ENCODE assay signal across 28 cellular contexts in the genomic region with DNA sequence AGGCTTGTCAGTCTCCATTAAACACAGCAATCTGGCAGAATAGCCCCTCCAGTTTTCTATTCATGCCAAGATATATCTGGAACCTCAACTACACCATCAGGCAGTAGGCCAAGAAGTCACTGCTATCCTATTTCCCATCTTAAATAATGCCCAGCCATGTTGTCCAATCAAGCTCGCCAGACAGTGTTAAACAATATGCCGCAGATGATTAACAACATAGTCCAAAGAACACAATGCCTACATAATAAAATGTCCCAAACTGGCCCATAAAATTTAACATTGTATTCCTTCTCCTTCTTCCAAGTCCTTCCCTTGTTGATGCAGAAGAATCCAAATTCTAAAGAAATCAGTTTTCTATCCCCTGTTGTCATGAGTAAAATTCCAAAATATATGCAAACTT.
"Had no signal": no experiment of that assay in that cellular context is flagged by ENCODE, and none has a peak within 500 bp of the region (broad histone marks: within the 10 kb centered on the region; RNA-seq: fewer than 3 reads in every experiment).

No MANE protein-coding gene starts in this region.

- H3K27ac Mint-ChIP-seq: stimulated activated effector memory CD8-positive, alpha-beta T cell treated with anti-CD3 and anti-CD28 coated beads, Interleukin-12 subunit alpha, Interleukin-12 subunit beta, amount 100 ng/mL, for 72 hours; stimulated activated memory B cell treated with anti-CD40 and anti-IgM and Interleukin-4, amounts not matched to agents 10 μg/mL and 1 μg/mL and 100 μg/mL, for 72 hours; stimulated activated naive B cell treated with anti-CD40 and anti-IgM and Interleukin-4, amounts not matched to agents 10 μg/mL and 1 μg/mL and 100 μg/mL, for 72 hours; stimulated activated naive CD8-positive, alpha-beta T cell treated with anti-CD3 and anti-CD28 coated beads, Interleukin-15, amount 100 ng/mL, for 72 hours; stimulated activated naive CD8-positive, alpha-beta T cell treated with anti-CD3 and anti-CD28 coated beads, Interleukin-15, Interleukin-2, amounts not matched to agents 100 ng/mL and 50 ng/mL, for 24 hours; type B pancreatic cell had no signal

- H3K27ac ChIP-seq: stomach, suprapubic skin, testis, thoracic aorta, thyroid gland, tibial artery, tibial nerve, transverse colon, upper lobe of left lung, upper lobe of right lung, uterus, vagina had no signal

- DNase-seq: stimulated activated CD4-positive, alpha-beta T cell treated with anti-CD3 and anti-CD28 coated beads, Interleukin-2, amount 100 ng/mL, for 48 hours; stimulated activated CD4-positive, alpha-beta T cell treated with anti-CD3 and anti-CD28 coated beads, Interleukin-4, amount 100 ng/mL, for 1 hour; stimulated activated CD4-positive, alpha-beta T cell treated with anti-CD3 and anti-CD28 coated beads, Interleukin-4, amount 100 ng/mL, for 24 hours; stimulated activated CD4-positive, alpha-beta T cell treated with anti-CD3 and anti-CD28 coated beads, Interleukin-4, amount 100 ng/mL, for 4 hours; stimulated activated CD8-positive, alpha-beta memory T cell treated with anti-CD3 and anti-CD28 coated beads, Interleukin-4, amount 100 ng/mL, for 48 hours; stimulated activated naive B cell treated with anti-CD40 and anti-IgM and Interleukin-4, amounts not matched to agents 10 μg/mL and 1 μg/mL and 100 μg/mL, for 72 hours; stimulated activated naive CD4-positive, alpha-beta T cell; stimulated activated naive CD4-positive, alpha-beta T cell treated with Interleukin-2 at 50 U/mL for 16 hours; stimulated activated naive CD8-positive, alpha-beta T cell treated with anti-CD3 and anti-CD28 coated beads, Interleukin-15, amount 100 ng/mL, for 72 hours; stimulated activated naive CD8-positive, alpha-beta T cell treated with anti-CD3 and anti-CD28 coated beads, Interleukin-15, Interleukin-2, amounts not matched to agents 100 U/mL and 50 U/mL, for 24 hours; stomach; substantia nigra; testis; thyroid gland; tibial artery; transverse colon; trophoblast cell; upper lobe of left lung; upper lobe of right lung; uterus had no signal

- H3K4me3 ChIP-seq: stomach, suprapubic skin, testis, thoracic aorta, thyroid gland, tibial artery, tibial nerve, transverse colon, upper lobe of left lung, upper lobe of right lung, uterus, vagina had no signal

- H3K4me1 ChIP-seq: stomach, suprapubic skin, thyroid gland, tibial artery, tibial nerve, transverse colon, upper lobe of left lung, upper lobe of right lung, uterus, vagina had no signal

- H3K36me3 ChIP-seq: stomach, suprapubic skin, thoracic aorta, thyroid gland, tibial artery, tibial nerve, transverse colon, upper lobe of left lung, upper lobe of right lung, uterus, vagina had no signal

- H3K4me3 Mint-ChIP-seq: stimulated activated effector memory CD8-positive, alpha-beta T cell treated with anti-CD3 and anti-CD28 coated beads, Interleukin-12 subunit alpha, Interleukin-12 subunit beta, amount 100 ng/mL, for 72 hours; stimulated activated memory B cell treated with anti-CD40 and anti-IgM and Interleukin-4, amounts not matched to agents 10 μg/mL and 1 μg/mL and 100 μg/mL, for 72 hours; stimulated activated naive B cell treated with anti-CD40 and anti-IgM and Interleukin-4, amounts not matched to agents 10 μg/mL and 1 μg/mL and 100 μg/mL, for 72 hours; stimulated activated naive CD8-positive, alpha-beta T cell treated with anti-CD3 and anti-CD28 coated beads, Interleukin-15, amount 100 ng/mL, for 72 hours; stimulated activated naive CD8-positive, alpha-beta T cell treated with anti-CD3 and anti-CD28 coated beads, Interleukin-15, Interleukin-2, amounts not matched to agents 100 ng/mL and 50 ng/mL, for 24 hours; type B pancreatic cell had no signal

- H3K4me1 Mint-ChIP-seq: stimulated activated effector memory CD8-positive, alpha-beta T cell treated with anti-CD3 and anti-CD28 coated beads, Interleukin-12 subunit alpha, Interleukin-12 subunit beta, amount 100 ng/mL, for 72 hours; stimulated activated memory B cell treated with anti-CD40 and anti-IgM and Interleukin-4, amounts not matched to agents 10 μg/mL and 1 μg/mL and 100 μg/mL, for 72 hours; stimulated activated naive B cell treated with anti-CD40 and anti-IgM and Interleukin-4, amounts not matched to agents 10 μg/mL and 1 μg/mL and 100 μg/mL, for 72 hours; stimulated activated naive CD8-positive, alpha-beta T cell treated with anti-CD3 and anti-CD28 coated beads, Interleukin-15, amount 100 ng/mL, for 72 hours had no signal

- H3K27me3 Mint-ChIP-seq: stimulated activated naive B cell treated with anti-CD40 and anti-IgM and Interleukin-4, amounts not matched to agents 10 μg/mL and 1 μg/mL and 100 μg/mL, for 72 hours; stimulated activated naive CD8-positive, alpha-beta T cell treated with anti-CD3 and anti-CD28 coated beads, Interleukin-15, amount 100 ng/mL, for 72 hours; stimulated activated naive CD8-positive, alpha-beta T cell treated with anti-CD3 and anti-CD28 coated beads, Interleukin-15, Interleukin-2, amounts not matched to agents 100 ng/mL and 50 ng/mL, for 24 hours had no signal

- H3K9me3 ChIP-seq: suprapubic skin, testis, thyroid gland, tibial artery, transverse colon, upper lobe of left lung, upper lobe of right lung, uterus, vagina had no signal

- ATAC-seq: stimulated activated effector memory CD8-positive, alpha-beta T cell treated with anti-CD3 and anti-CD28 coated beads, Interleukin-12 subunit alpha, Interleukin-12 subunit beta, amount 100 ng/mL, for 72 hours; stimulated activated memory B cell treated with anti-CD40 and anti-IgM and Interleukin-4, amounts not matched to agents 10 μg/mL and 1 μg/mL and 100 μg/mL, for 72 hours; stimulated activated naive B cell treated with anti-CD40 and anti-IgM and Interleukin-4, amounts not matched to agents 10 μg/mL and 1 μg/mL and 100 μg/mL, for 72 hours; stimulated activated naive CD8-positive, alpha-beta T cell treated with anti-CD3 and anti-CD28 coated beads, Interleukin-15, amount 100 ng/mL, for 72 hours; stimulated activated naive CD8-positive, alpha-beta T cell treated with anti-CD3 and anti-CD28 coated beads, Interleukin-15, Interleukin-2, amounts not matched to agents 100 U/mL and 50 U/mL, for 24 hours; upper lobe of right lung had no signal

- H3K36me3 Mint-ChIP-seq: stimulated activated effector memory CD8-positive, alpha-beta T cell treated with anti-CD3 and anti-CD28 coated beads, Interleukin-12 subunit alpha, Interleukin-12 subunit beta, amount 100 ng/mL, for 72 hours; stimulated activated memory B cell treated with anti-CD40 and anti-IgM and Interleukin-4, amounts not matched to agents 10 μg/mL and 1 μg/mL and 100 μg/mL, for 72 hours; stimulated activated naive B cell treated with anti-CD40 and anti-IgM and Interleukin-4, amounts not matched to agents 10 μg/mL and 1 μg/mL and 100 μg/mL, for 72 hours; type B pancreatic cell had no signal

- H3K27me3 ChIP-seq: stomach, suprapubic skin, testis, thyroid gland, tibial artery, tibial nerve, transverse colon, upper lobe of left lung, upper lobe of right lung, uterus, vagina had no signal
